In the genomic region with DNA sequence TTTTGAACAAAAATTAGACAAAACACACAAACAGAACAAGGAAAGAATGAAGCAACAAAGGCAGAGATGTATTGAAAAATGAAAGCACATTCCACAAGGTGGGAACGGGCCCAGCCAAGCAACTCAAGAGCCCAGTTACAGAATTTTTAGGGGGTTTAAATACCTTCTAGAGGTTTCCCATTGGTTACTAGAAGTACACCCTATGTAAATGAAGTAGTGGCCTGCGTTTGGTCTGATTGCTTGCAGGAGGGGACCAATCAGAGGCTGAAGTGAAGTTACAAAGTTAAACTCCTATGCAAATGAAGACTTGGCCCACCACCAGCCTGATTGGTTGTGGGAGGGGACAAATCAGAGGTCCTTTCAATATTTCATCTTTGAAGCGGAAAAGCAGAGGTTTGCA, we compare ENCODE assay signal across 28 cellular contexts.
"Had no signal": no experiment of that assay in that cellular context is flagged by ENCODE, and none has a peak within 500 bp of the region (broad histone marks: within the 10 kb centered on the region; RNA-seq: fewer than 3 reads in every experiment).

No MANE protein-coding gene starts in this region.

- H3K36me3 ChIP-seq: ovary, right lobe of liver, sigmoid colon, stomach, thoracic aorta, thyroid gland, tibial nerve, upper lobe of left lung, vagina had no signal

- H3K4me1 ChIP-seq: parathyroid adenoma, psoas muscle, right lobe of liver, sigmoid colon, stomach, thyroid gland, tibial nerve, upper lobe of left lung, vagina had no signal

- H3K9ac ChIP-seq: parathyroid adenoma had no signal

- H3K4me3 Mint-ChIP-seq: natural killer cell treated with Interleukin-12 subunit alpha and Interleukin-12 subunit beta and Interleukin-15 and Interleukin-18, amount 100 ng/mL, for 72 hours; nephron progenitor cell; neural crest cell; stimulated activated effector memory CD8-positive, alpha-beta T cell treated with anti-CD3 and anti-CD28 coated beads, Interleukin-12 subunit alpha, Interleukin-12 subunit beta, amount 100 ng/mL, for 72 hours; stimulated activated naive B cell treated with anti-CD40 and anti-IgM and Interleukin-4, amounts not matched to agents 10 μg/mL and 1 μg/mL and 100 μg/mL, for 72 hours; stimulated activated naive CD8-positive, alpha-beta T cell treated with anti-CD3 and anti-CD28 coated beads, Interleukin-15, Interleukin-2, amounts not matched to agents 100 ng/mL and 50 ng/mL, for 24 hours had no signal

- H3K27ac ChIP-seq: ovary, parathyroid adenoma, psoas muscle, right lobe of liver, sigmoid colon, stomach, thoracic aorta, thyroid gland, tibial nerve, upper lobe of left lung, vagina had no signal

- H3K27me3 Mint-ChIP-seq: natural killer cell treated with Interleukin-12 subunit alpha and Interleukin-12 subunit beta and Interleukin-15 and Interleukin-18, amount 100 ng/mL, for 72 hours; progenitor cell of endocrine pancreas; stimulated activated naive B cell treated with anti-CD40 and anti-IgM and Interleukin-4, amounts not matched to agents 10 μg/mL and 1 μg/mL and 100 μg/mL, for 72 hours; stimulated activated naive CD8-positive, alpha-beta T cell treated with anti-CD3 and anti-CD28 coated beads, Interleukin-15, Interleukin-2, amounts not matched to agents 100 ng/mL and 50 ng/mL, for 24 hours had no signal

- H3K27me3 ChIP-seq: ovary, right lobe of liver, sigmoid colon, stomach, thyroid gland, tibial nerve, upper lobe of left lung, vagina had no signal

- H3K36me3 Mint-ChIP-seq: natural killer cell treated with Interleukin-12 subunit alpha and Interleukin-12 subunit beta and Interleukin-15 and Interleukin-18, amount 100 ng/mL, for 72 hours; stimulated activated effector memory CD8-positive, alpha-beta T cell treated with anti-CD3 and anti-CD28 coated beads, Interleukin-12 subunit alpha, Interleukin-12 subunit beta, amount 100 ng/mL, for 72 hours; stimulated activated naive B cell treated with anti-CD40 and anti-IgM and Interleukin-4, amounts not matched to agents 10 μg/mL and 1 μg/mL and 100 μg/mL, for 72 hours had no signal

- H3K4me3 ChIP-seq: ovary, psoas muscle, right lobe of liver, sigmoid colon, stomach, thoracic aorta, thyroid gland, tibial nerve, upper lobe of left lung, vagina had no signal

- H3K79me2 ChIP-seq: parathyroid adenoma had no signal

- H3K9me3 ChIP-seq: ovary, psoas muscle, right lobe of liver, sigmoid colon, stomach, thoracic aorta, thyroid gland, tibial nerve, upper lobe of left lung, vagina had no signal

- H3K9me3 Mint-ChIP-seq: stimulated activated naive B cell treated with anti-CD40 and anti-IgM and Interleukin-4, amounts not matched to agents 10 μg/mL and 1 μg/mL and 100 μg/mL, for 72 hours had no signal

- H2AFZ ChIP-seq: parathyroid adenoma had no signal

- H3K27ac Mint-ChIP-seq: natural killer cell treated with Interleukin-12 subunit alpha and Interleukin-12 subunit beta and Interleukin-15 and Interleukin-18, amount 100 ng/mL, for 72 hours; nephron progenitor cell; progenitor cell of endocrine pancreas; stimulated activated effector memory CD8-positive, alpha-beta T cell treated with anti-CD3 and anti-CD28 coated beads, Interleukin-12 subunit alpha, Interleukin-12 subunit beta, amount 100 ng/mL, for 72 hours; stimulated activated naive B cell treated with anti-CD40 and anti-IgM and Interleukin-4, amounts not matched to agents 10 μg/mL and 1 μg/mL and 100 μg/mL, for 72 hours; stimulated activated naive CD8-positive, alpha-beta T cell treated with anti-CD3 and anti-CD28 coated beads, Interleukin-15, Interleukin-2, amounts not matched to agents 100 ng/mL and 50 ng/mL, for 24 hours had no signal

- H3K4me1 Mint-ChIP-seq: stimulated activated effector memory CD8-positive, alpha-beta T cell treated with anti-CD3 and anti-CD28 coated beads, Interleukin-12 subunit alpha, Interleukin-12 subunit beta, amount 100 ng/mL, for 72 hours; stimulated activated naive B cell treated with anti-CD40 and anti-IgM and Interleukin-4, amounts not matched to agents 10 μg/mL and 1 μg/mL and 100 μg/mL, for 72 hours had no signal

- DNase-seq: nephron progenitor cell; occipital lobe; ovary; posterior cingulate gyrus; psoas muscle; right cardiac atrium; right lobe of liver; sigmoid colon; small intestine; stimulated activated CD4-positive, alpha-beta T cell treated with anti-CD3 and anti-CD28 coated beads, Interleukin-15, amount 100 ng/mL, for 24 hours; stimulated activated CD4-positive, alpha-beta T cell treated with anti-CD3 and anti-CD28 coated beads, Interleukin-2, amount 100 ng/mL, for 24 hours; stimulated activated CD4-positive, alpha-beta T cell treated with anti-CD3 and anti-CD28 coated beads, Interleukin-2, amount 100 ng/mL, for 48 hours; stimulated activated CD4-positive, alpha-beta T cell treated with anti-CD3 and anti-CD28 coated beads, Interleukin-4, amount 100 ng/mL, for 24 hours; stimulated activated naive B cell treated with anti-CD40 and anti-IgM and Interleukin-4, amounts not matched to agents 10 μg/mL and 1 μg/mL and 100 μg/mL, for 72 hours; stimulated activated naive CD4-positive, alpha-beta T cell treated with Interleukin-2 at 50 U/mL for 16 hours; stomach; thyroid gland; trophoblast cell; upper lobe of left lung had no signal
